ENCODE assay signal across 17 cellular contexts in genomic region chr11:34155759-34156062, GRCh38. TPM values are rescaled to one million over a fixed set of nuclear protein-coding genes. Genes with fewer than 3 reads are reported as not detected.
DNase-seq lines count a peak whose midpoint lies in the region; ATAC-seq and TF ChIP-seq lines count a peak whose summit lies in the region.
"Had no signal": no experiment of that assay in that cellular context is flagged by ENCODE, and none has a peak within 500 bp of the region (broad histone marks: within the 10 kb centered on the region; RNA-seq: fewer than 3 reads in every experiment).

No MANE protein-coding gene starts in this region.

- H3K4me1 ChIP-seq in right cardiac atrium (ENCODE audit: control insufficient read depth, insufficient read depth, low read length): no peaks in the 10 kb centered on the region
- H3K4me1 ChIP-seq in rectal smooth muscle tissue (ENCODE audit: control insufficient read depth, insufficient read depth, low read length): peaks cover 17% of the 10 kb centered on the region
- no peaks in the 10 kb centered on the region for H3K4me1 ChIP-seq in aorta (ENCODE audit: control insufficient read depth in 1 of 2, insufficient read depth in 2 of 2, low read length in 2 of 2)

- H3K27me3 ChIP-seq in right cardiac atrium (ENCODE audit: control insufficient read depth, insufficient read depth): no peaks in the 10 kb centered on the region
- no peaks in the 10 kb centered on the region for H3K27me3 ChIP-seq in dorsolateral prefrontal cortex
- no peaks in the 10 kb centered on the region for H3K27me3 ChIP-seq in rectal smooth muscle tissue (ENCODE audit: control insufficient read depth, insufficient read depth, low read length)
- no peaks in the 10 kb centered on the region for H3K27me3 ChIP-seq in aorta (ENCODE audit: control insufficient read depth in 1 of 2, insufficient read depth in 2 of 2, low read length in 1 of 2)
- H3K27me3 ChIP-seq in brain microvascular endothelial cell (replicated peaks): no peaks in the 10 kb centered on the region

- H3K36me3 ChIP-seq in rectal smooth muscle tissue (ENCODE audit: control insufficient read depth, insufficient read depth, low read length) (no peaks in the 10 kb centered on the region), aorta (ENCODE audit: control insufficient read depth in 1 of 2, insufficient read depth in 2 of 2, low read length in 1 of 2) (no peaks in the 10 kb centered on the region), brain microvascular endothelial cell (replicated peaks) (peaks cover 14% of the 10 kb centered on the region)

- peak overlapping the region; percentile 34 for H3K9ac ChIP-seq in rectal smooth muscle tissue (ENCODE audit: low read length)

- in situ Hi-C loops in brain microvascular endothelial cell (cut with HindIII; ENCODE audit: low pct_ligation_motif_present, low sequenced_read_pairs): loop anchor here (25.0 kb wide), 1 partner anchor 332 kb away; no protein-coding TSS in a partner anchor

- H3K27ac ChIP-seq in right cardiac atrium (ENCODE audit: low read length) (no peak overlapping the region), dorsolateral prefrontal cortex (peak overlapping the region in 50 of 59 donors; percentile 3 to 81 (median 62)), rectal smooth muscle tissue (ENCODE audit: low read depth, low read length) (peak overlapping the region; percentile 81), aorta (ENCODE audit: low read depth in 1 of 2, low read length in 2 of 2) (peak overlapping the region in 1 of 2 donors; percentile 72), brain microvascular endothelial cell (no peak overlapping the region)

- TF ChIP-seq CTCF in dorsolateral prefrontal cortex (IDR thresholded peaks at IDR 0.05 in 54 of 56, conservative IDR thresholded peaks at IDR 0.05 in 2 of 56; ENCODE audit: low read depth in 1 of 56, partially characterized antibody in 56 of 56): no peak
- no peak for TF ChIP-seq CTCF in brain microvascular endothelial cell (IDR thresholded peaks at IDR 0.05; ENCODE audit: low read depth, low read length, missing control alignments)

- H3K4me3 ChIP-seq in right cardiac atrium (ENCODE audit: low read length): no peak overlapping the region
- no peak overlapping the region for H3K4me3 ChIP-seq in dorsolateral prefrontal cortex
- H3K4me3 ChIP-seq in rectal smooth muscle tissue (ENCODE audit: low read length): peak overlapping the region; percentile 28
- no peak overlapping the region for H3K4me3 ChIP-seq in aorta (ENCODE audit: low read length in 2 of 2)
- no peak overlapping the region for H3K4me3 ChIP-seq in brain microvascular endothelial cell (ENCODE audit: low read depth, low read length)

- H3K9me3 ChIP-seq in right cardiac atrium (ENCODE audit: control insufficient read depth, low read length) (no peaks in the 10 kb centered on the region), aorta (ENCODE audit: control insufficient read depth, low read length) (no peaks in the 10 kb centered on the region)

- intact Hi-C loops in right cardiac atrium (cut with DNase I): no loop called here
- intact Hi-C loops in left cardiac atrium (cut with DNase I): no loop called here
- intact Hi-C loops in dorsolateral prefrontal cortex (cut with DNase I): loop anchor here in 1 of 2 donors (10.0 kb wide), 1 partner anchor 291 kb away; no protein-coding TSS in a partner anchor
- intact Hi-C loops in aorta (cut with DNase I): no loop called here

- ATAC-seq in right cardiac atrium (peak; percentile 3 to 4), left cardiac atrium (no peak), aorta (ENCODE audit: low FRiP score) (peak; percentile 57)
- ATAC-seq: activated CD8-positive, alpha-beta memory T cell treated with anti-CD3 and anti-CD28 coated beads, Interleukin-2, amount 10 ng/mL, durations not matched to agents 7 days and 5 days; activated naive CD4-positive, alpha-beta T cell treated with anti-CD3 and anti-CD28 coated beads, Interleukin-2, amount 50 U/mL, for 72 hours had no signal

- DNase-seq in right cardiac atrium (peak in 1 of 3 donors; percentile 44), left cardiac atrium (no peak), dorsolateral prefrontal cortex (no peak), aorta (no peak), brain microvascular endothelial cell (no peak), amygdala (lab: John Stamatoyannopoulos, UW) (no peak)
- no peak for DNase-seq in NK-92 treated with Interleukin-12 subunit alpha and Interleukin-12 subunit beta, amount 100 ng/mL, for 24 hours (lab: John Stamatoyannopoulos, UW)
- DNase-seq: 8988T; activated CD4-positive, alpha-beta T cell treated with anti-CD3 and anti-CD28 coated beads, Interleukin-2, amount 10 ng/mL, durations not matched to agents 24 days and 14 days; activated CD8-positive, alpha-beta memory T cell treated with anti-CD3 and anti-CD28 coated beads, Interleukin-2, amount 10 ng/mL, durations not matched to agents 7 days and 5 days; NCI-H146; NCI-H2171 treated with DMSO at 0.1 percent for 48 hours; NCI-H69; stimulated activated naive CD4-positive, alpha-beta T cell treated with Interleukin-2 at 50 U/mL for 16 hours; T-helper 1 cell had no signal

- 54% methylated on average over 2 of the region's 2 CpGs for WGBS in right cardiac atrium
- WGBS in aorta, 2 donors: 3 to 7% methylated on average over 2 of the region's 2 CpGs

RNA-seq across cellular contexts. Expression of gene NAT10, which starts 50.3 kb away (rescaled TPM):
- 10 to 100 TPM; 21.2 to 24.7 (median 21.8) TPM for total RNA-seq in right cardiac atrium
- 11.9 TPM for polyA plus RNA-seq in right cardiac atrium
- total RNA-seq in left cardiac atrium: 10 to 100 TPM; 20.1 to 29.0 TPM
- total RNA-seq in dorsolateral prefrontal cortex: 10 to 100 TPM; 41.9 to 72.5 (median 56.0) TPM
- 10 to 100 TPM; 33.6 to 42.4 TPM for total RNA-seq in aorta
- polyA plus RNA-seq in aorta: 10 to 100 TPM in 1 of 2 donors, 1 to 10 TPM in 1; 8.9 to 25.1 TPM

Comparison
In these comparisons a context has a peak if more than half of its experiments do, and no peak if none do; other contexts are left out.
1. ATAC-seq: peak in right cardiac atrium (2 of 2) and aorta (single experiment); none in left cardiac atrium (0 of 2).
2. H3K27ac ChIP-seq: peak in dorsolateral prefrontal cortex (50 of 59) and rectal smooth muscle tissue (single experiment); none in right cardiac atrium (single experiment) and brain microvascular endothelial cell (single experiment).